1 cellular context compared by ENCODE assay signal in the genomic region with DNA sequence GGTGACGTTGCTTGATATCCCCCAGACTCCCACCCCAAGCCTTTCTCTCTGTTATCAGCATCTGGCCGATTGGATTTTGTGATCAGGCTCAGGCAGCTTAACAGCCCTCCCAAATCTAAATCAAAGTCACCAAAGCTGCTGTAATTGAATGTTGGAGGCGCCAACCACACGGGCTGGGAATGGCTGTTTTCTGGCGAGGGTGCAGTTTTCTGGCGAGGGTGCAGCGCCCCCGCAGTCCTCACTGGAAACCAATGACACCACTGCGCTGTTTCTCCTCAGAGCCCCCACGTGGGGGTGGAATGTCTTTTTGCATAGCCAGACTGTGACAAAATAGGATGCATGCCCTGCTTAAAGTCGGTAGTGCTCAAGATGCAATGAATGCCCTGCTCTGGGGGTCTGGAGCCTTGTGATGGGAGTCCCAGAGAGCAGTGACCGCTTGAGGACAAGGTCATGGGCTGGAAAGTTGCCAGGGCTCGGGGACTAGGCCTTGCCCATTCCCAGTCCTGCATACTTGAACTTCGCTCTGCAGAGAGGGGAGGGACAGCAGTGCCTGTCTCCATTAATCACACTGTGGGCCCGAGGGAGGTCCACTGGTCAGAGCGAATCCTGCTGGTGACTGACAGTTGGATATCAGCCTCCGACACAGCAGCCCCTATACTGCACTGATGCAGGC.
TF ChIP-seq lines count a peak whose summit lies in the region.

No MANE protein-coding gene starts in this region.

TF ChIP-seq in H1, 55 proteins besides CTCF, POLR2A, EP300 and RAD21 (continued from another document):
- TF ChIP-seq, protein P1, sequence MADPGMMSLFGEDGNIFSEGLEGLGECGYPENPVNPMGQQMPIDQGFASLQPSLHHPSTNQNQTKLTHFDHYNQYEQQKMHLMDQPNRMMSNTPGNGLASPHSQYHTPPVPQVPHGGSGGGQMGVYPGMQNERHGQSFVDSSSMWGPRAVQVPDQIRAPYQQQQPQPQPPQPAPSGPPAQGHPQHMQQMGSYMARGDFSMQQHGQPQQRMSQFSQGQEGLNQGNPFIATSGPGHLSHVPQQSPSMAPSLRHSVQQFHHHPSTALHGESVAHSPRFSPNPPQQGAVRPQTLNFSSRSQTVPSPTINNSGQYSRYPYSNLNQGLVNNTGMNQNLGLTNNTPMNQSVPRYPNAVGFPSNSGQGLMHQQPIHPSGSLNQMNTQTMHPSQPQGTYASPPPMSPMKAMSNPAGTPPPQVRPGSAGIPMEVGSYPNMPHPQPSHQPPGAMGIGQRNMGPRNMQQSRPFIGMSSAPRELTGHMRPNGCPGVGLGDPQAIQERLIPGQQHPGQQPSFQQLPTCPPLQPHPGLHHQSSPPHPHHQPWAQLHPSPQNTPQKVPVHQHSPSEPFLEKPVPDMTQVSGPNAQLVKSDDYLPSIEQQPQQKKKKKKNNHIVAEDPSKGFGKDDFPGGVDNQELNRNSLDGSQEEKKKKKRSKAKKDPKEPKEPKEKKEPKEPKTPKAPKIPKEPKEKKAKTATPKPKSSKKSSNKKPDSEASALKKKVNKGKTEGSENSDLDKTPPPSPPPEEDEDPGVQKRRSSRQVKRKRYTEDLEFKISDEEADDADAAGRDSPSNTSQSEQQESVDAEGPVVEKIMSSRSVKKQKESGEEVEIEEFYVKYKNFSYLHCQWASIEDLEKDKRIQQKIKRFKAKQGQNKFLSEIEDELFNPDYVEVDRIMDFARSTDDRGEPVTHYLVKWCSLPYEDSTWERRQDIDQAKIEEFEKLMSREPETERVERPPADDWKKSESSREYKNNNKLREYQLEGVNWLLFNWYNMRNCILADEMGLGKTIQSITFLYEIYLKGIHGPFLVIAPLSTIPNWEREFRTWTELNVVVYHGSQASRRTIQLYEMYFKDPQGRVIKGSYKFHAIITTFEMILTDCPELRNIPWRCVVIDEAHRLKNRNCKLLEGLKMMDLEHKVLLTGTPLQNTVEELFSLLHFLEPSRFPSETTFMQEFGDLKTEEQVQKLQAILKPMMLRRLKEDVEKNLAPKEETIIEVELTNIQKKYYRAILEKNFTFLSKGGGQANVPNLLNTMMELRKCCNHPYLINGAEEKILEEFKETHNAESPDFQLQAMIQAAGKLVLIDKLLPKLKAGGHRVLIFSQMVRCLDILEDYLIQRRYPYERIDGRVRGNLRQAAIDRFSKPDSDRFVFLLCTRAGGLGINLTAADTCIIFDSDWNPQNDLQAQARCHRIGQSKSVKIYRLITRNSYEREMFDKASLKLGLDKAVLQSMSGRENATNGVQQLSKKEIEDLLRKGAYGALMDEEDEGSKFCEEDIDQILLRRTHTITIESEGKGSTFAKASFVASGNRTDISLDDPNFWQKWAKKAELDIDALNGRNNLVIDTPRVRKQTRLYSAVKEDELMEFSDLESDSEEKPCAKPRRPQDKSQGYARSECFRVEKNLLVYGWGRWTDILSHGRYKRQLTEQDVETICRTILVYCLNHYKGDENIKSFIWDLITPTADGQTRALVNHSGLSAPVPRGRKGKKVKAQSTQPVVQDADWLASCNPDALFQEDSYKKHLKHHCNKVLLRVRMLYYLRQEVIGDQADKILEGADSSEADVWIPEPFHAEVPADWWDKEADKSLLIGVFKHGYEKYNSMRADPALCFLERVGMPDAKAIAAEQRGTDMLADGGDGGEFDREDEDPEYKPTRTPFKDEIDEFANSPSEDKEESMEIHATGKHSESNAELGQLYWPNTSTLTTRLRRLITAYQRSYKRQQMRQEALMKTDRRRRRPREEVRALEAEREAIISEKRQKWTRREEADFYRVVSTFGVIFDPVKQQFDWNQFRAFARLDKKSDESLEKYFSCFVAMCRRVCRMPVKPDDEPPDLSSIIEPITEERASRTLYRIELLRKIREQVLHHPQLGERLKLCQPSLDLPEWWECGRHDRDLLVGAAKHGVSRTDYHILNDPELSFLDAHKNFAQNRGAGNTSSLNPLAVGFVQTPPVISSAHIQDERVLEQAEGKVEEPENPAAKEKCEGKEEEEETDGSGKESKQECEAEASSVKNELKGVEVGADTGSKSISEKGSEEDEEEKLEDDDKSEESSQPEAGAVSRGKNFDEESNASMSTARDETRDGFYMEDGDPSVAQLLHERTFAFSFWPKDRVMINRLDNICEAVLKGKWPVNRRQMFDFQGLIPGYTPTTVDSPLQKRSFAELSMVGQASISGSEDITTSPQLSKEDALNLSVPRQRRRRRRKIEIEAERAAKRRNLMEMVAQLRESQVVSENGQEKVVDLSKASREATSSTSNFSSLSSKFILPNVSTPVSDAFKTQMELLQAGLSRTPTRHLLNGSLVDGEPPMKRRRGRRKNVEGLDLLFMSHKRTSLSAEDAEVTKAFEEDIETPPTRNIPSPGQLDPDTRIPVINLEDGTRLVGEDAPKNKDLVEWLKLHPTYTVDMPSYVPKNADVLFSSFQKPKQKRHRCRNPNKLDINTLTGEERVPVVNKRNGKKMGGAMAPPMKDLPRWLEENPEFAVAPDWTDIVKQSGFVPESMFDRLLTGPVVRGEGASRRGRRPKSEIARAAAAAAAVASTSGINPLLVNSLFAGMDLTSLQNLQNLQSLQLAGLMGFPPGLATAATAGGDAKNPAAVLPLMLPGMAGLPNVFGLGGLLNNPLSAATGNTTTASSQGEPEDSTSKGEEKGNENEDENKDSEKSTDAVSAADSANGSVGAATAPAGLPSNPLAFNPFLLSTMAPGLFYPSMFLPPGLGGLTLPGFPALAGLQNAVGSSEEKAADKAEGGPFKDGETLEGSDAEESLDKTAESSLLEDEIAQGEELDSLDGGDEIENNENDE (IDR thresholded peaks at IDR 0.05; ENCODE audit: insufficient replicate concordance, low read length), result no peak
- TF ChIP-seq YY1 (IDR thresholded peaks at IDR 0.05; ENCODE audit: low read depth, low read length) (no peak), ASH2L (IDR thresholded peaks at IDR 0.05; ENCODE audit: low read length) (no peak), SP4 (IDR thresholded peaks at IDR 0.05; ENCODE audit: low read length) (no peak), HDAC6 (IDR thresholded peaks at IDR 0.05; ENCODE audit: low read depth, low read length) (no peak), POU5F1 (IDR thresholded peaks at IDR 0.05; ENCODE audit: low read depth, low read length) (no peak), GTF2F1 (IDR thresholded peaks at IDR 0.05; ENCODE audit: borderline replicate concordance, low read depth, low read length) (no peak), JUND (IDR thresholded peaks at IDR 0.05; ENCODE audit: low read length) (no peak), SAP30 (IDR thresholded peaks at IDR 0.05; ENCODE audit: insufficient read depth, insufficient replicate concordance, low read length) (no peak), SP1 (IDR thresholded peaks at IDR 0.05; ENCODE audit: low read depth, low read length) (no peak), SIRT6 (IDR thresholded peaks at IDR 0.05; ENCODE audit: low read length) (no peak), CREB1 (IDR thresholded peaks at IDR 0.05) (no peak), BRCA1 (IDR thresholded peaks at IDR 0.05; ENCODE audit: low read depth, low read length) (no peak), KDM5A (IDR thresholded peaks at IDR 0.05; ENCODE audit: low read length) (no peak), HDAC2 (IDR thresholded peaks at IDR 0.05; ENCODE audit: borderline replicate concordance in 1 of 2, low read depth in 2 of 2, low read length in 2 of 2) (no peak)
TF ChIP-seq in H1: peak in this region for 0.
